23 cellular contexts compared by ENCODE assay signal in genomic region chr7:47304727-47305719, GRCh38.
A peak's percentile ranks its signal among the peaks of the same experiment; 100 is the strongest.
DNase-seq lines count a peak whose midpoint lies in the region; ATAC-seq and TF ChIP-seq lines count a peak whose summit lies in the region.
"Had no signal": no experiment of that assay in that cellular context is flagged by ENCODE, and none has a peak within 500 bp of the region (broad histone marks: within the 10 kb centered on the region; RNA-seq: fewer than 3 reads in every experiment).

No MANE protein-coding gene starts in this region.

- H3K4me3 ChIP-seq in coronary artery, result no peak overlapping the region
- H3K4me3 ChIP-seq in suprapubic skin, result no peak overlapping the region
- H3K4me3 ChIP-seq: ascending aorta had no signal

- no peak overlapping the region for H3K27ac ChIP-seq in coronary artery
- H3K27ac ChIP-seq in suprapubic skin, result no peak overlapping the region
- H3K27ac ChIP-seq: 22Rv1, ascending aorta had no signal

- H3K27ac Mint-ChIP-seq in activated CD4-positive, alpha-beta T cell treated with anti-CD3 and anti-CD28 coated beads, Interleukin-2, amount 10 ng/mL, durations not matched to agents 24 days and 14 days, result peak overlapping the region; percentile 62
- H3K27ac Mint-ChIP-seq in stimulated activated naive B cell treated with anti-CD40 and anti-IgM and Interleukin-4, amounts not matched to agents 10 μg/mL and 1 μg/mL and 100 μg/mL, for 72 hours, result peak overlapping the region; percentile 7
- H3K27ac Mint-ChIP-seq: activated naive CD4-positive, alpha-beta T cell treated with anti-CD3 and anti-CD28 coated beads, Interleukin-2, amount 10 ng/mL, durations not matched to agents 7 days and 5 days; B cell had no signal

- H3K36me3 Mint-ChIP-seq in activated CD4-positive, alpha-beta T cell treated with anti-CD3 and anti-CD28 coated beads, Interleukin-2, amount 10 ng/mL, durations not matched to agents 24 days and 14 days (ENCODE audit: low read depth), result peaks cover 3% of the 10 kb centered on the region
- peaks cover 18 to 41% of the 10 kb centered on the region in 2 donors for H3K36me3 Mint-ChIP-seq in stimulated activated naive B cell treated with anti-CD40 and anti-IgM and Interleukin-4, amounts not matched to agents 10 μg/mL and 1 μg/mL and 100 μg/mL, for 72 hours
- H3K36me3 Mint-ChIP-seq: activated naive CD4-positive, alpha-beta T cell treated with anti-CD3 and anti-CD28 coated beads, Interleukin-2, amount 10 ng/mL, durations not matched to agents 7 days and 5 days had no signal

- no peak for DNase-seq in activated CD4-positive, alpha-beta T cell treated with anti-CD3 and anti-CD28 coated beads, Interleukin-2, amount 10 ng/mL, durations not matched to agents 24 days and 14 days
- no peak for DNase-seq in activated CD4-positive, alpha-beta T cell treated with anti-CD3 and anti-CD28 coated beads for 1 hour
- peak; percentile 55 for DNase-seq in coronary artery (ENCODE audit: low spot score)
- peak; percentile 62 for DNase-seq in mesenteric fat pad (ENCODE audit: low spot score)
- no peak for DNase-seq in stimulated activated naive B cell treated with anti-CD40 and anti-IgM and Interleukin-4, amounts not matched to agents 10 μg/mL and 1 μg/mL and 100 μg/mL, for 72 hours
- no peak for DNase-seq in suprapubic skin (ENCODE audit: low spot score in 2 of 2)
- DNase-seq: activated CD4-positive, alpha-beta T cell treated with anti-CD3 and anti-CD28 coated beads, Interleukin-2, amount 50 U/mL, for 1 hour; activated naive CD4-positive, alpha-beta T cell treated with anti-CD3 and anti-CD28 coated beads, Interleukin-2, amount 10 ng/mL, durations not matched to agents 7 days and 5 days; Caco-2; hippocampal formation; Kasumi-1; NCI-H1105; NCI-H2081 treated with DMSO at 0.1 percent for 48 hours; NCI-H510A treated with DMSO at 0.1 percent for 48 hours; retina; stimulated activated naive CD4-positive, alpha-beta T cell treated with Interleukin-2 at 50 U/mL for 16 hours; SW 1271 had no signal

- H3K36me3 ChIP-seq in suprapubic skin, result peaks cover 26% of the 10 kb centered on the region

- TF ChIP-seq POLR2A in suprapubic skin (IDR thresholded peaks at IDR 0.05), result no peak

- intact Hi-C loops in activated CD4-positive, alpha-beta T cell treated with anti-CD3 and anti-CD28 coated beads, Interleukin-2, amount 10 ng/mL, durations not matched to agents 24 days and 14 days (cut with micrococcal nuclease), result no loop called here

- peak overlapping the region; percentile 24 for H3K4me3 Mint-ChIP-seq in activated CD4-positive, alpha-beta T cell treated with anti-CD3 and anti-CD28 coated beads, Interleukin-2, amount 10 ng/mL, durations not matched to agents 24 days and 14 days
- no peak overlapping the region for H3K4me3 Mint-ChIP-seq in stimulated activated naive B cell treated with anti-CD40 and anti-IgM and Interleukin-4, amounts not matched to agents 10 μg/mL and 1 μg/mL and 100 μg/mL, for 72 hours
- H3K4me3 Mint-ChIP-seq: activated naive CD4-positive, alpha-beta T cell treated with anti-CD3 and anti-CD28 coated beads, Interleukin-2, amount 10 ng/mL, durations not matched to agents 7 days and 5 days; B cell; memory B cell had no signal

- TF ChIP-seq CTCF in coronary artery (IDR thresholded peaks at IDR 0.05) (no peak), suprapubic skin (IDR thresholded peaks at IDR 0.05) (no peak)

- H3K4me1 ChIP-seq in suprapubic skin, result peaks cover 4% of the 10 kb centered on the region
- H3K4me1 ChIP-seq: Caco-2 had no signal

- H3K27me3 ChIP-seq in suprapubic skin, result no peaks in the 10 kb centered on the region
- H3K27me3 ChIP-seq: ascending aorta had no signal

- no peak for TF ChIP-seq EP300 in suprapubic skin (IDR thresholded peaks at IDR 0.05)

- H3K27me3 Mint-ChIP-seq in activated CD4-positive, alpha-beta T cell treated with anti-CD3 and anti-CD28 coated beads, Interleukin-2, amount 10 ng/mL, durations not matched to agents 24 days and 14 days, result no peaks in the 10 kb centered on the region
- no peaks in the 10 kb centered on the region for H3K27me3 Mint-ChIP-seq in stimulated activated naive B cell treated with anti-CD40 and anti-IgM and Interleukin-4, amounts not matched to agents 10 μg/mL and 1 μg/mL and 100 μg/mL, for 72 hours
- H3K27me3 Mint-ChIP-seq: activated naive CD4-positive, alpha-beta T cell treated with anti-CD3 and anti-CD28 coated beads, Interleukin-2, amount 10 ng/mL, durations not matched to agents 7 days and 5 days; B cell; memory B cell had no signal

- peaks cover 9% of the 10 kb centered on the region for H3K9me3 Mint-ChIP-seq in activated CD4-positive, alpha-beta T cell treated with anti-CD3 and anti-CD28 coated beads, Interleukin-2, amount 10 ng/mL, durations not matched to agents 24 days and 14 days
- H3K9me3 Mint-ChIP-seq in stimulated activated naive B cell treated with anti-CD40 and anti-IgM and Interleukin-4, amounts not matched to agents 10 μg/mL and 1 μg/mL and 100 μg/mL, for 72 hours, result peaks cover 9 to 10% of the 10 kb centered on the region in 2 donors
- H3K9me3 Mint-ChIP-seq: activated naive CD4-positive, alpha-beta T cell treated with anti-CD3 and anti-CD28 coated beads, Interleukin-2, amount 10 ng/mL, durations not matched to agents 7 days and 5 days had no signal

- H3K9me3 ChIP-seq in suprapubic skin, result no peaks in the 10 kb centered on the region
- H3K9me3 ChIP-seq: ascending aorta, Caco-2 had no signal

- 84% methylated on average over 27 of the region's 27 CpGs for WGBS in suprapubic skin

- H3K4me1 Mint-ChIP-seq in activated CD4-positive, alpha-beta T cell treated with anti-CD3 and anti-CD28 coated beads, Interleukin-2, amount 10 ng/mL, durations not matched to agents 24 days and 14 days, result peaks cover 8% of the 10 kb centered on the region
- no peaks in the 10 kb centered on the region for H3K4me1 Mint-ChIP-seq in stimulated activated naive B cell treated with anti-CD40 and anti-IgM and Interleukin-4, amounts not matched to agents 10 μg/mL and 1 μg/mL and 100 μg/mL, for 72 hours
- H3K4me1 Mint-ChIP-seq: activated naive CD4-positive, alpha-beta T cell treated with anti-CD3 and anti-CD28 coated beads, Interleukin-2, amount 10 ng/mL, durations not matched to agents 7 days and 5 days; B cell had no signal

- no peak for ATAC-seq in stimulated activated naive B cell treated with anti-CD40 and anti-IgM and Interleukin-4, amounts not matched to agents 10 μg/mL and 1 μg/mL and 100 μg/mL, for 72 hours (replicated peaks)
- ATAC-seq in HG03175 (IDR thresholded peaks at IDR 0.05; ENCODE audit: unreplicated experiment) (no peak), esophagus mucosa (no peak)

Comparison
In these comparisons a context has a peak if more than half of its experiments do, and no peak if none do; other contexts are left out.
1. DNase-seq: peak in coronary artery (single experiment) and mesenteric fat pad (single experiment); none in activated CD4-positive, alpha-beta T cell treated with anti-CD3 and anti-CD28 coated beads, Interleukin-2, amount 10 ng/mL, durations not matched to agents 24 days and 14 days (single experiment), activated CD4-positive, alpha-beta T cell treated with anti-CD3 and anti-CD28 coated beads for 1 hour (single experiment), stimulated activated naive B cell treated with anti-CD40 and anti-IgM and Interleukin-4, amounts not matched to agents 10 μg/mL and 1 μg/mL and 100 μg/mL, for 72 hours (single experiment) and suprapubic skin (0 of 2).